Comparison of ENCODE assay signal across 1 cellular context in the genomic region with DNA sequence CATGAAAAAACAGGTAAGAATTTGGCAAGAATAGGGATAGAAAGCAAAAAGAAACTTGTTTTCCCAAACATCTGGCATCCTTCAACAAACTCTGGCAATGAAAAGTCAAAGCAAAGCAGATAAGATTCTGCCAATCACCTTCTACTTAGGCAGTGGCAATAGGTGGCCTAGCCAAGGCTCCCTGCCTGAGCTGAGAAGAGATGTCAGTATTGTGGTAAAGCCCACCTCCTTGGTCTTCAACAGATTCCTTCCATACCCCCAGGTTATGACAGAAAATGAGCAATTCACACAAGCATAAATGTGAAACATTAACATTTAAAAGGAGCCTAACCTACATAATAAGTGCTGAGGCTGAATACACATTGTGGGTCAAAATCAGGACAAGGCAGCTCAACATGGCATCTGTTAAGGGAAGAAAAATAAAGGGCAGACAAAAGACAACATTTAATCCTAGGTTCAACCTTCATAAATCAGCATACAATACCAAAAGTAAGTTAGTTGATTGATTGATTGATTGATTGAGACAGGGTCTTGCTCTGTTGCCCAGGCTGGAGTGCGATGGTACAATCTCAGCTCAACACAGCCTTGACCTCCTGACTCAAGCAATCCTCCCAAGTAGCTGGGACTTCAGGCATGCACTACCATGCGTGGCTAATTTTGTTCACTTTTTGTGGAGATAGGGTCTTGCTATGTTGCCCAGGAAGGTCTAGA.
TF ChIP-seq lines count a peak whose summit lies in the region.

No MANE protein-coding gene starts in this region.

TF ChIP-seq in GM12878, 131 proteins besides CTCF, POLR2A, EP300 and RAD21 (continued from another document):
- TF ChIP-seq, protein P1, sequence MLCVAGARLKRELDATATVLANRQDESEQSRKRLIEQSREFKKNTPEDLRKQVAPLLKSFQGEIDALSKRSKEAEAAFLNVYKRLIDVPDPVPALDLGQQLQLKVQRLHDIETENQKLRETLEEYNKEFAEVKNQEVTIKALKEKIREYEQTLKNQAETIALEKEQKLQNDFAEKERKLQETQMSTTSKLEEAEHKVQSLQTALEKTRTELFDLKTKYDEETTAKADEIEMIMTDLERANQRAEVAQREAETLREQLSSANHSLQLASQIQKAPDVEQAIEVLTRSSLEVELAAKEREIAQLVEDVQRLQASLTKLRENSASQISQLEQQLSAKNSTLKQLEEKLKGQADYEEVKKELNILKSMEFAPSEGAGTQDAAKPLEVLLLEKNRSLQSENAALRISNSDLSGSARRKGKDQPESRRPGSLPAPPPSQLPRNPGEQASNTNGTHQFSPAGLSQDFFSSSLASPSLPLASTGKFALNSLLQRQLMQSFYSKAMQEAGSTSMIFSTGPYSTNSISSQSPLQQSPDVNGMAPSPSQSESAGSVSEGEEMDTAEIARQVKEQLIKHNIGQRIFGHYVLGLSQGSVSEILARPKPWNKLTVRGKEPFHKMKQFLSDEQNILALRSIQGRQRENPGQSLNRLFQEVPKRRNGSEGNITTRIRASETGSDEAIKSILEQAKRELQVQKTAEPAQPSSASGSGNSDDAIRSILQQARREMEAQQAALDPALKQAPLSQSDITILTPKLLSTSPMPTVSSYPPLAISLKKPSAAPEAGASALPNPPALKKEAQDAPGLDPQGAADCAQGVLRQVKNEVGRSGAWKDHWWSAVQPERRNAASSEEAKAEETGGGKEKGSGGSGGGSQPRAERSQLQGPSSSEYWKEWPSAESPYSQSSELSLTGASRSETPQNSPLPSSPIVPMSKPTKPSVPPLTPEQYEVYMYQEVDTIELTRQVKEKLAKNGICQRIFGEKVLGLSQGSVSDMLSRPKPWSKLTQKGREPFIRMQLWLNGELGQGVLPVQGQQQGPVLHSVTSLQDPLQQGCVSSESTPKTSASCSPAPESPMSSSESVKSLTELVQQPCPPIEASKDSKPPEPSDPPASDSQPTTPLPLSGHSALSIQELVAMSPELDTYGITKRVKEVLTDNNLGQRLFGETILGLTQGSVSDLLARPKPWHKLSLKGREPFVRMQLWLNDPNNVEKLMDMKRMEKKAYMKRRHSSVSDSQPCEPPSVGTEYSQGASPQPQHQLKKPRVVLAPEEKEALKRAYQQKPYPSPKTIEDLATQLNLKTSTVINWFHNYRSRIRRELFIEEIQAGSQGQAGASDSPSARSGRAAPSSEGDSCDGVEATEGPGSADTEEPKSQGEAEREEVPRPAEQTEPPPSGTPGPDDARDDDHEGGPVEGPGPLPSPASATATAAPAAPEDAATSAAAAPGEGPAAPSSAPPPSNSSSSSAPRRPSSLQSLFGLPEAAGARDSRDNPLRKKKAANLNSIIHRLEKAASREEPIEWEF (IDR thresholded peaks at IDR 0.05; ENCODE audit: insufficient replicate concordance, low read depth, low read length) = peak; percentile 21
- TF ChIP-seq ZNF274 (IDR thresholded peaks at IDR 0.05; ENCODE audit: insufficient read depth, insufficient read length) = no peak
TF ChIP-seq in GM12878: peak in this region for 3.
